Comparison of ENCODE assay signal across 17 cellular contexts in the genomic region with DNA sequence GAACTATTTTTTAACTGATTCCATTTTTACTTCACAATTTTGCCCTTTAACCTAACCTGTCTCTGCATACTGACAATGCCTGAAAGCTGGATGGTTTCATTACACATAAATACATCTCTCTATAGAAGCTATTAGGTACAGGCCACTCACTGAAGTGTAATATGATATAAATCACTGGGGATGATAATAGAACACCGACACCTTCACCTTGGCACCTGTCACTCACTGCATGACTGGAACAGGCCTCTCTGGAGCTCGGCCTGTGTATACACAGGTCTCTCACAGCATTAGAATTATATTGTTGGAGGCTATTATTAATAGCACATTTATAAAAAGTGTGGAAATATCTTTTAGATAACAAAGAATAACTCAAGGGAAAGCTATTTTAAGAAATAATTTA.
"Had no signal": no experiment of that assay in that cellular context is flagged by ENCODE, and none has a peak within 500 bp of the region (broad histone marks: within the 10 kb centered on the region; RNA-seq: fewer than 3 reads in every experiment).

No MANE protein-coding gene starts in this region.

- H3K4me3 ChIP-seq: body of pancreas, dorsolateral prefrontal cortex, lung, thyroid gland had no signal

- H3K27ac ChIP-seq: body of pancreas, dorsolateral prefrontal cortex, thyroid gland had no signal

- ATAC-seq: activated CD8-positive, alpha-beta T cell treated with anti-CD3 and anti-CD28 coated beads for 36 hours; activated T-helper 17 cell treated with anti-CD3 and anti-CD28 coated beads, Interleukin-2, amount 50 U/mL, for 72 hours; body of pancreas had no signal

- H3K4me1 ChIP-seq: body of pancreas had no signal

- H3K36me3 ChIP-seq: thyroid gland had no signal

- H3K27me3 ChIP-seq: body of pancreas, dorsolateral prefrontal cortex, thyroid gland had no signal

- H3K9me3 ChIP-seq: body of pancreas, thyroid gland had no signal

- DNase-seq: activated CD4-positive, alpha-beta T cell treated with anti-CD3 and anti-CD28 coated beads, Interleukin-2, amount 10 ng/mL, durations not matched to agents 24 days and 14 days; activated CD8-positive, alpha-beta T cell treated with anti-CD3 and anti-CD28 coated beads for 36 hours; activated naive CD4-positive, alpha-beta T cell treated with Interleukin-2 at 50 U/mL for 16 hours; activated naive CD8-positive, alpha-beta T cell treated with anti-CD3 and anti-CD28 coated beads, Interleukin-2, amount 10 ng/mL, durations not matched to agents 7 days and 5 days; activated T-cell treated with anti-CD3 and anti-CD28 coated beads, Interleukin-2, amount 50 U/mL, for 1 hour; body of pancreas; dorsolateral prefrontal cortex; hippocampal formation; nucleus accumbens; stimulated activated CD4-positive, alpha-beta T cell treated with anti-CD3 and anti-CD28 coated beads, Interleukin-12 subunit alpha, Interleukin-12 subunit beta, amount 100 ng/mL, for 4 hours; stimulated activated CD4-positive, alpha-beta T cell treated with anti-CD3 and anti-CD28 coated beads, Interleukin-1b, Interleukin-23, amount 100 ng/mL, for 48 hours; stimulated activated CD8-positive, alpha-beta memory T cell treated with anti-CD3 and anti-CD28 coated beads, Interleukin-4, amount 100 ng/mL, for 48 hours; stimulated activated naive CD4-positive, alpha-beta T cell treated with Interleukin-2 at 50 U/mL for 16 hours; T1000; thyroid gland had no signal
